Comparison of ENCODE assay signal across 2 cellular contexts in the genomic region with DNA sequence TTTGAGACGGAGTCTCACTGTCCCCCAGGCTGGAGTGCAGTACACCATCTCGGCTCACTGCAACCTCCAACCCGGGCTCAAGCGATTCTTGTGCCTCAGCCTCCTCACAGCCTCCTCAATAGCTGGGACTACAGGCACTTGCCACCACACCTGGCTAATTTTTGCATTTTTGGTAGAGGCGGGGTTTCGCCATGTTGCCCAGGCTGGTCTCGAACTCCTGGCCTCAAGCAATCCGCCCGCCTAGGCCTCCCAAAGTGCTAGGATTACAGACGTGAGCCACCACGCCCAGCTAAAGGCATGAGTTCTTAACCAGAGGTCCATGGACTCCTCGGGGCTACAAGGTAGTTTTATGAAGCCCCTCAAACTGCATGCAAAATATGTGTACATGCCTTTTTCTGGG.
TF ChIP-seq lines count a peak whose summit lies in the region.

No MANE protein-coding gene starts in this region.

TF ChIP-seq in A549, 52 proteins besides CTCF, POLR2A, EP300 and RAD21:
- TF ChIP-seq, protein P1, sequence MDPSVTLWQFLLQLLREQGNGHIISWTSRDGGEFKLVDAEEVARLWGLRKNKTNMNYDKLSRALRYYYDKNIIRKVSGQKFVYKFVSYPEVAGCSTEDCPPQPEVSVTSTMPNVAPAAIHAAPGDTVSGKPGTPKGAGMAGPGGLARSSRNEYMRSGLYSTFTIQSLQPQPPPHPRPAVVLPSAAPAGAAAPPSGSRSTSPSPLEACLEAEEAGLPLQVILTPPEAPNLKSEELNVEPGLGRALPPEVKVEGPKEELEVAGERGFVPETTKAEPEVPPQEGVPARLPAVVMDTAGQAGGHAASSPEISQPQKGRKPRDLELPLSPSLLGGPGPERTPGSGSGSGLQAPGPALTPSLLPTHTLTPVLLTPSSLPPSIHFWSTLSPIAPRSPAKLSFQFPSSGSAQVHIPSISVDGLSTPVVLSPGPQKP (IDR thresholded peaks at IDR 0.05; ENCODE audit: low read depth, low read length), result no peak
- TF ChIP-seq CHD2 (IDR thresholded peaks at IDR 0.05; ENCODE audit: low read length, partially characterized antibody) (no peak), TFCP2L1 (CRISPR knock-in tag; IDR thresholded peaks at IDR 0.05) (no peak), E2F6 (IDR thresholded peaks at IDR 0.05; ENCODE audit: borderline replicate concordance, low read depth) (no peak), MAZ (IDR thresholded peaks at IDR 0.05; ENCODE audit: borderline replicate concordance, low read depth, low read length) (no peak), MAFK (IDR thresholded peaks at IDR 0.05; ENCODE audit: partially characterized antibody) (no peak), NFE2L2 (conservative IDR thresholded peaks at IDR 0.05; ENCODE audit: low read length) (no peak), ZNF302 (CRISPR knock-in tag; IDR thresholded peaks at IDR 0.05) (no peak)
TF ChIP-seq in A549: peak in this region for 0.

TF ChIP-seq in GM23338, 12 proteins besides CTCF, POLR2A, EP300 and RAD21:
- no peak for TF ChIP-seq STAT1 (IDR thresholded peaks at IDR 0.05; ENCODE audit: unreplicated experiment)
- TF ChIP-seq ZNF331 (CRISPR knock-in tag; IDR thresholded peaks at IDR 0.05; ENCODE audit: low read depth), result no peak
- TF ChIP-seq, protein P2, sequence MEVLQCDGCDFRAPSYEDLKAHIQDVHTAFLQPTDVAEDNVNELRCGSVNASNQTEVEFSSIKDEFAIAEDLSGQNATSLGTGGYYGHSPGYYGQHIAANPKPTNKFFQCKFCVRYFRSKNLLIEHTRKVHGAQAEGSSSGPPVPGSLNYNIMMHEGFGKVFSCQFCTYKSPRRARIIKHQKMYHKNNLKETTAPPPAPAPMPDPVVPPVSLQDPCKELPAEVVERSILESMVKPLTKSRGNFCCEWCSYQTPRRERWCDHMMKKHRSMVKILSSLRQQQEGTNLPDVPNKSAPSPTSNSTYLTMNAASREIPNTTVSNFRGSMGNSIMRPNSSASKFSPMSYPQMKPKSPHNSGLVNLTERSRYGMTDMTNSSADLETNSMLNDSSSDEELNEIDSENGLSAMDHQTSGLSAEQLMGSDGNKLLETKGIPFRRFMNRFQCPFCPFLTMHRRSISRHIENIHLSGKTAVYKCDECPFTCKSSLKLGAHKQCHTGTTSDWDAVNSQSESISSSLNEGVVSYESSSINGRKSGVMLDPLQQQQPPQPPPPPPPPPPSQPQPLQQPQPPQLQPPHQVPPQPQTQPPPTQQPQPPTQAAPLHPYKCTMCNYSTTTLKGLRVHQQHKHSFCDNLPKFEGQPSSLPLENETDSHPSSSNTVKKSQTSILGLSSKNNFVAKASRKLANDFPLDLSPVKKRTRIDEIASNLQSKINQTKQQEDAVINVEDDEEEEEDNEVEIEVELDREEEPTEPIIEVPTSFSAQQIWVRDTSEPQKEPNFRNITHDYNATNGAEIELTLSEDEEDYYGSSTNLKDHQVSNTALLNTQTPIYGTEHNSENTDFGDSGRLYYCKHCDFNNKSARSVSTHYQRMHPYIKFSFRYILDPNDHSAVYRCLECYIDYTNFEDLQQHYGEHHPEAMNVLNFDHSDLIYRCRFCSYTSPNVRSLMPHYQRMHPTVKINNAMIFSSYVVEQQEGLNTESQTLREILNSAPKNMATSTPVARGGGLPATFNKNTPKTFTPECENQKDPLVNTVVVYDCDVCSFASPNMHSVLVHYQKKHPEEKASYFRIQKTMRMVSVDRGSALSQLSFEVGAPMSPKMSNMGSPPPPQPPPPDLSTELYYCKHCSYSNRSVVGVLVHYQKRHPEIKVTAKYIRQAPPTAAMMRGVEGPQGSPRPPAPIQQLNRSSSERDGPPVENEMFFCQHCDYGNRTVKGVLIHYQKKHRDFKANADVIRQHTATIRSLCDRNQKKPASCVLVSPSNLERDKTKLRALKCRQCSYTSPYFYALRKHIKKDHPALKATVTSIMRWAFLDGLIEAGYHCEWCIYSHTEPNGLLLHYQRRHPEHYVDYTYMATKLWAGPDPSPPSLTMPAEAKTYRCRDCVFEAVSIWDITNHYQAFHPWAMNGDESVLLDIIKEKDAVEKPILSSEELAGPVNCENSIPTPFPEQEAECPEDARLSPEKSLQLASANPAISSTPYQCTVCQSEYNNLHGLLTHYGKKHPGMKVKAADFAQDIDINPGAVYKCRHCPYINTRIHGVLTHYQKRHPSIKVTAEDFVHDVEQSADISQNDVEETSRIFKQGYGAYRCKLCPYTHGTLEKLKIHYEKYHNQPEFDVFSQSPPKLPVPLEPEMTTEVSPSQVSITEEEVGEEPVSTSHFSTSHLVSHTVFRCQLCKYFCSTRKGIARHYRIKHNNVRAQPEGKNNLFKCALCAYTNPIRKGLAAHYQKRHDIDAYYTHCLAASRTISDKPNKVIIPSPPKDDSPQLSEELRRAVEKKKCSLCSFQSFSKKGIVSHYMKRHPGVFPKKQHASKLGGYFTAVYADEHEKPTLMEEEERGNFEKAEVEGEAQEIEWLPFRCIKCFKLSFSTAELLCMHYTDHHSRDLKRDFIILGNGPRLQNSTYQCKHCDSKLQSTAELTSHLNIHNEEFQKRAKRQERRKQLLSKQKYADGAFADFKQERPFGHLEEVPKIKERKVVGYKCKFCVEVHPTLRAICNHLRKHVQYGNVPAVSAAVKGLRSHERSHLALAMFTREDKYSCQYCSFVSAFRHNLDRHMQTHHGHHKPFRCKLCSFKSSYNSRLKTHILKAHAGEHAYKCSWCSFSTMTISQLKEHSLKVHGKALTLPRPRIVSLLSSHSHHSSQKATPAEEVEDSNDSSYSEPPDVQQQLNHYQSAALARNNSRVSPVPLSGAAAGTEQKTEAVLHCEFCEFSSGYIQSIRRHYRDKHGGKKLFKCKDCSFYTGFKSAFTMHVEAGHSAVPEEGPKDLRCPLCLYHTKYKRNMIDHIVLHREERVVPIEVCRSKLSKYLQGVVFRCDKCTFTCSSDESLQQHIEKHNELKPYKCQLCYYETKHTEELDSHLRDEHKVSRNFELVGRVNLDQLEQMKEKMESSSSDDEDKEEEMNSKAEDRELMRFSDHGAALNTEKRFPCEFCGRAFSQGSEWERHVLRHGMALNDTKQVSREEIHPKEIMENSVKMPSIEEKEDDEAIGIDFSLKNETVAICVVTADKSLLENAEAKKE (CRISPR knock-in tag; IDR thresholded peaks at IDR 0.05), result no peak
- TF ChIP-seq JUNB (IDR thresholded peaks at IDR 0.05; ENCODE audit: unreplicated experiment), result no peak
- TF ChIP-seq EZH2 (IDR thresholded peaks at IDR 0.05; ENCODE audit: low read depth, unreplicated experiment), result no peak
- no peak for TF ChIP-seq CREB1 (CRISPR knock-in tag; IDR thresholded peaks at IDR 0.05; ENCODE audit: low read depth)
- no peak for TF ChIP-seq EZH2phosphoT487 (IDR thresholded peaks at IDR 0.05; ENCODE audit: unreplicated experiment)
